ENCODE assay signal across 11 cellular contexts in the genomic region with DNA sequence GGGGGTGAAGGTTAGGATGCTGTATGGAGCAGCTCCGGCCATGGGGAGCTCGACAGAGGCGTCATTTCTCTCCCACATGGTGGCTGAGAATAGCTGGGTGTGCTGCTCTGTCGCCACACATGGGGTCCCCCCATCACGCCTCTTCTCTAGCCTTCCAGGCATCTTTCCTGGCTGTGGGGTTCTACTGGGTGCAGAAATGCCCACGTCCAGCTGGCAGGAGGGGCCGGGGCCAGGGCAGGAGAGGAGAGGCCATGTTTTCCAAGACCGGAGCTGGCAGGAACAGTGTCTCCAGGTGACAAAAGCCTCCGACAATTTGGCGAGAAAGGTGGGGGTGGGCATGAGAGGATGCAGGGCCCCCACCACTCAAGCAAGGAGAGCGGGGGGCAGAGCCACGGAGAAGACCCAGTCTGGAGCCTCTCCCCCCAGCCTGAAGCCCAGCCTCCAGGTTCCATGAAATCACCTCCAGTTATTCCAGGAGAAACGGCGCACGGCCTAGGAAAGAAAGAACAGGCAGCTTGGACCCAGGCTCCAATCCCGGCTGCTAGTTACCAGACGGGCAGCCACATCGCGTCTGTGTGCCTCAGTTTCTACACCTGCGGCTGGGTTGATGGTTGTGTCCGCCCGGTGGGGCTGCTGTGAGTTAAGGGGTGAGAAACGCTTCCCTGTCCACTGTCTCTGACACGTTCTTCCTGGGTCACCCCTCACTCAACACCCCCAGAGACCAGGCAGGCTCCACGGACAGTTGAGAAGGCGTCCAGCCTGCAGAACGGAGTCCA.
DNase-seq lines count a peak whose midpoint lies in the region; ATAC-seq lines count a peak whose summit lies in the region.
"Had no signal": no experiment of that assay in that cellular context is flagged by ENCODE, and none has a peak within 500 bp of the region (broad histone marks: within the 10 kb centered on the region; RNA-seq: fewer than 3 reads in every experiment).

No MANE protein-coding gene starts in this region.

- no peaks in the 10 kb centered on the region for H3K9me3 Mint-ChIP-seq in T-helper 1 cell treated with Interleukin-12 subunit alpha and Interleukin-12 subunit beta and Interleukin-4 antibody, amounts not matched to agents 30 μg/mL and 1 μg/mL, for 36 hours

- H3K4me3 Mint-ChIP-seq in T-helper 1 cell treated with Interleukin-12 subunit alpha and Interleukin-12 subunit beta and Interleukin-4 antibody, amounts not matched to agents 30 μg/mL and 1 μg/mL, for 36 hours: peak overlapping the region; percentile 78
- H3K4me3 Mint-ChIP-seq: brain had no signal

- H3K27me3 Mint-ChIP-seq in T-helper 1 cell treated with Interleukin-12 subunit alpha and Interleukin-12 subunit beta and Interleukin-4 antibody, amounts not matched to agents 30 μg/mL and 1 μg/mL, for 36 hours (ENCODE audit: low read depth): no peaks in the 10 kb centered on the region

- H3K4me1 Mint-ChIP-seq in T-helper 1 cell treated with Interleukin-12 subunit alpha and Interleukin-12 subunit beta and Interleukin-4 antibody, amounts not matched to agents 30 μg/mL and 1 μg/mL, for 36 hours (ENCODE audit: low read depth): peaks cover 41% of the 10 kb centered on the region

- no peak overlapping the region for H3K27ac Mint-ChIP-seq in T-helper 1 cell treated with Interleukin-12 subunit alpha and Interleukin-12 subunit beta and Interleukin-4 antibody, amounts not matched to agents 30 μg/mL and 1 μg/mL, for 36 hours

- DNase-seq in T-helper 1 cell: no peak
- DNase-seq in activated T-cell treated with anti-CD3 and anti-CD28 coated beads, Interleukin-2, amount 50 U/mL, for 48 hours: peak; percentile 11 to 18
- peak; percentile 11 for DNase-seq in iPS-NIHi11 (ENCODE audit: low spot score)
- no peak for DNase-seq in cerebellar nuclear complex (lab: John Stamatoyannopoulos, UW)
- no peak for DNase-seq in GM03348 (ENCODE audit: low spot score)
- DNase-seq: NCI-H345, retina had no signal

- peak overlapping the region; percentile 31 for H3K27ac ChIP-seq in stomach smooth muscle (ENCODE audit: low read length)

- H3K27me3 ChIP-seq in stomach smooth muscle (ENCODE audit: control insufficient read depth in 1 of 2, insufficient read depth in 2 of 2, low read length in 2 of 2): no peaks in the 10 kb centered on the region

- no peaks in the 10 kb centered on the region for H3K36me3 ChIP-seq in stomach smooth muscle (ENCODE audit: control insufficient read depth in 2 of 2, insufficient read depth in 2 of 2, low read length in 2 of 2)

- H3K36me3 Mint-ChIP-seq in T-helper 1 cell treated with Interleukin-12 subunit alpha and Interleukin-12 subunit beta and Interleukin-4 antibody, amounts not matched to agents 30 μg/mL and 1 μg/mL, for 36 hours (ENCODE audit: low read depth): peaks cover 16% of the 10 kb centered on the region
- H3K36me3 Mint-ChIP-seq: brain had no signal

- H3K4me1 ChIP-seq in stomach smooth muscle (ENCODE audit: control insufficient read depth, insufficient read depth, low read length): peaks cover 40% of the 10 kb centered on the region

- no peak overlapping the region for H3K9ac ChIP-seq in stomach smooth muscle (ENCODE audit: low read length in 2 of 2)

- H3K9me3 ChIP-seq in stomach smooth muscle (ENCODE audit: control insufficient read depth in 2 of 2, low read length in 2 of 2): no peaks in the 10 kb centered on the region

- ATAC-seq in GM21423 (IDR thresholded peaks at IDR 0.05; ENCODE audit: unreplicated experiment): no peak

- peak overlapping the region in 1 of 2 donors; percentile 64 for H3K4me3 ChIP-seq in stomach smooth muscle (ENCODE audit: low read length in 2 of 2)

Comparison
In these comparisons a context has a peak if more than half of its experiments do, and no peak if none do; other contexts are left out.
1. DNase-seq: peak in activated T-cell treated with anti-CD3 and anti-CD28 coated beads, Interleukin-2, amount 50 U/mL, for 48 hours (2 of 2) and iPS-NIHi11 (single experiment); none in T-helper 1 cell (0 of 5), cerebellar nuclear complex (0 of 2) and GM03348 (single experiment).